In the genomic region with DNA sequence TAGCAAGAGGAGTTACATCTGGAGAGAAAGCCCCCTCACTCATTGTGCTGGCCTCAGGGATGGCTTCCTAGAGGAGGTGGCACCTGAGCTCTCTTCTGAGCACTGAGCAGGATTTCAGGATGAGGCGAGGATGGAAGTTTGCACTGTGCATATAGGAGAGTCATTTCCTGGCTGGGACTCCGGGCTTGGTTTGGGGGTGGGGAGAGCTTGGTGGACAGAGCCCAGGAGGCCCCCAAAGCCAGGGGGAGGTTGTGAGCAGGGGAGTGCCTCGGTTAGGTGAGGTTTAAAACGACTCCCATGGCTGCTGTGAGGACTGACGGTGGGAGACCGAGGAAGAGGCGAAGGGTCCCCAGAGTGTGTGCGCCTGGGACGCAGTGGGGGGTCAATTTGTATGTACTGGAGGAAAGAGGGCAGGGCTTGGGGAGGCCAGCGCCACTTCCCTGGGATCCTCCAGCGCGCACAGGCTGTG, we compare ENCODE assay signal across 9 cellular contexts. TPM values are rescaled to one million over a fixed set of nuclear protein-coding genes. Genes with fewer than 3 reads are reported as not detected.
DNase-seq lines count a peak whose midpoint lies in the region; ATAC-seq and TF ChIP-seq lines count a peak whose summit lies in the region.
"Had no signal": no experiment of that assay in that cellular context is flagged by ENCODE, and none has a peak within 500 bp of the region (broad histone marks: within the 10 kb centered on the region; RNA-seq: fewer than 3 reads in every experiment).

No MANE protein-coding gene starts in this region.

- H3K4me3 Mint-ChIP-seq in Caco-2 (ENCODE audit: unreplicated experiment), result peak overlapping the region; percentile 73

- H3K4me2 ChIP-seq in OCI-LY3 (ENCODE audit: low read length) (peak overlapping the region; percentile 90), parathyroid adenoma (ENCODE audit: low read length) (peak overlapping the region; percentile 87)

- H3K4me1 ChIP-seq in Caco-2 (peaks cover 7% of the 10 kb centered on the region; the same call in 1 of the 2 replicates), OCI-LY3 (ENCODE audit: low read length) (peaks cover 31% of the 10 kb centered on the region), endocrine pancreas (ENCODE audit: control insufficient read depth, insufficient read depth, low read length) (peaks cover 5% of the 10 kb centered on the region), parathyroid adenoma (peaks cover 15% of the 10 kb centered on the region)

- H3K27ac ChIP-seq in OCI-LY3 (ENCODE audit: low read length) (no peak overlapping the region), parathyroid adenoma (no peak overlapping the region)

- H3K4me1 Mint-ChIP-seq in Caco-2 (ENCODE audit: low read depth, unreplicated experiment), result peaks cover 9% of the 10 kb centered on the region

- DNase-seq in Caco-2, result no peak
- no peak for DNase-seq in NCI-H82 (lab: John Stamatoyannopoulos, UW)
- DNase-seq in NCI-H2029 treated with DMSO at 0.1 percent for 48 hours (lab: John Stamatoyannopoulos, UW), result no peak

- no peaks in the 10 kb centered on the region for H3K27me3 Mint-ChIP-seq in Caco-2 (ENCODE audit: insufficient read depth, unreplicated experiment)

- no peak overlapping the region for H2AFZ ChIP-seq in OCI-LY3 (ENCODE audit: low read depth, low read length)
- H2AFZ ChIP-seq in parathyroid adenoma, result peak overlapping the region; percentile 92

- H3K4me3 ChIP-seq in Caco-2 (ENCODE audit: low read depth, low read length) (peak overlapping the region; percentile 62), OCI-LY3 (ENCODE audit: low read length) (peak overlapping the region; percentile 80; the same call in 1 of the 2 replicates), endocrine pancreas (ENCODE audit: control insufficient read depth, insufficient read depth, low read length) (no peak overlapping the region), parathyroid adenoma (ENCODE audit: low read depth, low read length) (peak overlapping the region; percentile 47)

- POLR2A ChIA-PET in Caco-2 (lab: Charles Lee), result no interaction called here

- H3K36me3 ChIP-seq in Caco-2 (ENCODE audit: control insufficient read depth, insufficient read depth, low read length) (no peaks in the 10 kb centered on the region), OCI-LY3 (replicated peaks; ENCODE audit: low read depth, low read length) (no peaks in the 10 kb centered on the region), endocrine pancreas (ENCODE audit: control insufficient read depth, insufficient read depth, low read length) (no peaks in the 10 kb centered on the region), parathyroid adenoma (ENCODE audit: control insufficient read depth, insufficient read depth, low read length) (no peaks in the 10 kb centered on the region)

- intact Hi-C loops in Caco-2 (cut with micrococcal nuclease; ENCODE audit: unreplicated experiment), result no loop called here

- TF ChIP-seq CTCF in Caco-2 (IDR thresholded peaks at IDR 0.05; ENCODE audit: insufficient read depth in 1 of 2, low read depth in 1 of 2, low read length in 1 of 2, severe bottlenecking in 1 of 2, unreplicated experiment in 1 of 2) (no peak), OCI-LY3 (IDR thresholded peaks at IDR 0.05; ENCODE audit: low read depth, low read length) (no peak), parathyroid adenoma (IDR thresholded peaks at IDR 0.05) (no peak)

- no peaks in the 10 kb centered on the region for H4K20me1 ChIP-seq in OCI-LY3 (ENCODE audit: insufficient read depth, low read length)

- CTCF ChIA-PET in Caco-2 (lab: Charles Lee), result interaction anchor here (0.5 kb wide), 1 partner anchor 199 kb away, joined by 3 read pairs; no protein-coding TSS in a partner anchor

- H3K79me2 ChIP-seq in OCI-LY3 (ENCODE audit: low read length), result no peaks in the 10 kb centered on the region
- H3K79me2 ChIP-seq in parathyroid adenoma, result no peaks in the 10 kb centered on the region

- no peaks in the 10 kb centered on the region for H3K9me3 Mint-ChIP-seq in Caco-2 (ENCODE audit: unreplicated experiment)

- H3K36me3 Mint-ChIP-seq in Caco-2 (ENCODE audit: insufficient read depth, unreplicated experiment), result peaks cover 8% of the 10 kb centered on the region

- BruUV-seq in Caco-2 (replicated peaks; lab: Mats Ljungman, UMichigan), result no TSS peak

- H3K9me3 ChIP-seq in Caco-2, result no peaks in the 10 kb centered on the region
- no peaks in the 10 kb centered on the region for H3K9me3 ChIP-seq in OCI-LY3 (ENCODE audit: insufficient read depth, low read length)
- H3K9me3 ChIP-seq in endocrine pancreas (ENCODE audit: control insufficient read depth, low read length), result no peaks in the 10 kb centered on the region
- no peaks in the 10 kb centered on the region for H3K9me3 ChIP-seq in parathyroid adenoma (ENCODE audit: control insufficient read depth, low read length)

- ATAC-seq in GM18909 (IDR thresholded peaks at IDR 0.05; ENCODE audit: poor library complexity, unreplicated experiment) (no peak), GM21786 (IDR thresholded peaks at IDR 0.05; ENCODE audit: unreplicated experiment) (no peak)

- no peak overlapping the region for H3K27ac Mint-ChIP-seq in Caco-2 (ENCODE audit: unreplicated experiment)

- H3K9ac ChIP-seq in OCI-LY3 (ENCODE audit: low read length) (no peak overlapping the region), endocrine pancreas (ENCODE audit: control insufficient read depth, insufficient read depth, low read length) (peak overlapping the region; percentile 58), parathyroid adenoma (no peak overlapping the region)

- H3K27me3 ChIP-seq in Caco-2 (replicated peaks; ENCODE audit: control insufficient read depth, insufficient read depth, low read length) (no peaks in the 10 kb centered on the region), OCI-LY3 (ENCODE audit: low read depth, low read length) (peaks cover 18% of the 10 kb centered on the region), endocrine pancreas (ENCODE audit: control insufficient read depth, insufficient read depth, low read length) (no peaks in the 10 kb centered on the region), parathyroid adenoma (ENCODE audit: control insufficient read depth, insufficient read depth, low read length) (no peaks in the 10 kb centered on the region)

RNA-seq across cellular contexts. Expression of gene CAMKK1, which starts 1.2 kb away (rescaled TPM):
- 1.4 and 1.9 TPM in 2 replicates for total RNA-seq in Caco-2 (2022)

RNA-seq across cellular contexts. Expression of gene P2RX1, which starts 24.6 kb away (rescaled TPM):
- total RNA-seq in Caco-2 (2022), result 0.23 TPM in 1 of 2 replicates, not detected in the other
- total RNA-seq: glomerular endothelial cell had no signal

RNA-seq across cellular contexts. Expression of gene NCBP3, which starts 45.6 kb away (rescaled TPM):
- 28.4 and 32.8 TPM in 2 replicates for total RNA-seq in Caco-2 (2022)
